Comparison of ENCODE assay signal across 12 cellular contexts in the genomic region with DNA sequence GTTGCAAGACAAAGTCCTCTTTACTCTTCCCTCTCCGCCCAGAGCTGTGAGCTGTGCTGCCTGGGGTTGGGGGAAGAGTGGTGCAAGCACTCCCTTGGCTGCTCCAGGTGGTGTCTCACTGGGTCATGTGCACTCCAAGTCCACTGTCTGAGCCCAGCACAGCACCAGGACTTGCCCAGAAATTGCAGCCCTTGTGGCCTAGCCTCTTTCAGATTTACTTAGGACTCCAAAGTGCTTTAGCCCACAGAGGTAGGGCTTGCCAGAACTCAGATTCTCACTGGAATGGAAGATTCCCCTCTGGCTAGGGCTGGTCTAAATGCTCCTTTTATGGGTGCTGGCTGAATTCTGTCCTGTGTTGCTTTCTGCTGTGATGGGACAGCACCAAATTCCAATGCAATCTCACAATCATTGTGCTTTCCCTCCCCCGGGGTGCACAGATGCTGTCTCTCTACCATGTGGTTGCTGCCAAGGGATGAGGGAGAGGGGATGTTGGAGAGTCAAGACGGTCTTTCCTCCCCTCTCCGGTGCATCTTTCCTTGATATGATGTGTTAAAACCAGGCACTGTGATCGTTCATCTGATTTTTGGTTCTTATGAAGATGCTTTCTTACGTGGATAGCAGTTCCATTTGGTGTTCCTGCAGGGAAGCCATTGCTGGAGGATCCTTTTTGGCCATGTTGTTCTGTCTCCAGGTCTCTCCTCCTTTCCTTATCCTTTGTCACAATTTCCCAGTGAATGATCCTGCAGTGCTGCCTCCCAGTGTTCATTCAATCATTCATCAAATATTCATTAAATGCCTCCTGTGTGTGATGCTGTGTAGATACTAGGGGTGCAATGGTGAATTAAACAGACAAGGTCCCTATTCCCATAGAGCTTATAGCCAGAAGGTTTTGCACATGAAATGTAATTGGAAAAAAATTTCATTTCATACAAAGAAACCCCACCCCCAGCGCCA.
DNase-seq lines count a peak whose midpoint lies in the region; ATAC-seq, FAIRE-seq and TF ChIP-seq lines count a peak whose summit lies in the region.
"Had no signal": no experiment of that assay in that cellular context is flagged by ENCODE, and none has a peak within 500 bp of the region (broad histone marks: within the 10 kb centered on the region; RNA-seq: fewer than 3 reads in every experiment).

No MANE protein-coding gene starts in this region.

- peak overlapping the region in 1 of 2 donors; percentile 64 for H3K27ac ChIP-seq in aorta (ENCODE audit: low read depth in 1 of 2, low read length in 2 of 2)
- H3K27ac ChIP-seq: ovary had no signal

- no peak for ATAC-seq in aorta (ENCODE audit: low FRiP score)

- H3K27me3 ChIP-seq in bronchial epithelial cell (ENCODE audit: control insufficient read depth, insufficient read depth, low read length) (no peaks in the 10 kb centered on the region), aorta (ENCODE audit: control insufficient read depth in 1 of 2, insufficient read depth in 2 of 2, low read length in 1 of 2) (no peaks in the 10 kb centered on the region)
- H3K27me3 ChIP-seq: ovary had no signal

- DNase-seq in AG09309 (ENCODE audit: low read depth) (no peak), LNCaP clone FGC (ENCODE audit: low read depth) (no peak), bronchial epithelial cell (ENCODE audit: low read depth) (no peak), medulla oblongata (ENCODE audit: extremely low spot score) (peak; percentile 73), EL (no peak), NCI-H187 (lab: John Stamatoyannopoulos, UW) (no peak), RCC 7860 (ENCODE audit: low spot score) (no peak), aorta (no peak)
- DNase-seq: amniotic stem cell; ovary; stimulated activated CD4-positive, alpha-beta T cell treated with anti-CD3 and anti-CD28 coated beads, Interleukin-2, amount 100 ng/mL, for 24 hours had no signal

- TF ChIP-seq CTCF in AG09309 (IDR thresholded peaks at IDR 0.05; ENCODE audit: control insufficient read depth, insufficient read depth, low read depth, low read length, missing control alignments) (peak; percentile 33), LNCaP clone FGC (IDR thresholded peaks at IDR 0.05; ENCODE audit: control insufficient read depth, extremely low read depth, insufficient read depth) (peak; percentile 44), bronchial epithelial cell (IDR thresholded peaks at IDR 0.05; ENCODE audit: insufficient read depth, low read length, severe bottlenecking) (peak; percentile 24)

- H3K4me3 ChIP-seq in AG09309 (ENCODE audit: control insufficient read depth, low read depth, low read length) (no peak overlapping the region), LNCaP clone FGC (ENCODE audit: low read depth, low read length) (no peak overlapping the region), bronchial epithelial cell (ENCODE audit: low read depth, low read length) (no peak overlapping the region), aorta (ENCODE audit: low read length in 2 of 2) (no peak overlapping the region)
- H3K4me3 ChIP-seq: HAP-1, ovary had no signal

- WGBS in aorta, 2 donors: 81 to 83% methylated on average over 7 of the region's 7 CpGs

- intact Hi-C loops in aorta (cut with DNase I): loop anchor here (1.0 to 5.0 kb wide), 5 partner anchors 37 to 233 kb away; no protein-coding TSS in a partner anchor

- H3K36me3 ChIP-seq in bronchial epithelial cell (ENCODE audit: control insufficient read depth, insufficient read depth, low read length) (peaks cover 3% of the 10 kb centered on the region), aorta (ENCODE audit: control insufficient read depth in 1 of 2, insufficient read depth in 2 of 2, low read length in 1 of 2) (no peaks in the 10 kb centered on the region)
- H3K36me3 ChIP-seq: ovary had no signal

- FAIRE-seq in bronchial epithelial cell (lab: Jason Lieb, UNC) (no peak), RCC 7860 (lab: Jason Lieb, UNC) (no peak)

- H3K4me1 ChIP-seq in aorta (ENCODE audit: control insufficient read depth in 1 of 2, insufficient read depth in 2 of 2, low read length in 2 of 2): peaks cover 5 to 6% of the 10 kb centered on the region in 2 donors

- no peaks in the 10 kb centered on the region for H3K9me3 ChIP-seq in aorta (ENCODE audit: control insufficient read depth, low read length)
- H3K9me3 ChIP-seq: HAP-1, ovary had no signal
